8 cellular contexts compared by ENCODE assay signal in genomic region chr7:55570218-55570873, GRCh38. TPM values are rescaled to one million over a fixed set of nuclear protein-coding genes. Genes with fewer than 3 reads are reported as not detected.
DNase-seq lines count a peak whose midpoint lies in the region; ATAC-seq and TF ChIP-seq lines count a peak whose summit lies in the region.

No MANE protein-coding gene starts in this region.

- H3K36me3 ChIP-seq in KMS-11 (ENCODE audit: insufficient read depth) (no peaks in the 10 kb centered on the region), left lung (no peaks in the 10 kb centered on the region)
- H3K36me3 ChIP-seq in effector memory CD4-positive, alpha-beta T cell (ENCODE audit: control insufficient read depth, insufficient read depth, low read length): no peaks in the 10 kb centered on the region

- H3K9me3 ChIP-seq in effector memory CD4-positive, alpha-beta T cell (ENCODE audit: control insufficient read depth, low read length): no peaks in the 10 kb centered on the region
- H3K9me3 ChIP-seq in left lung: no peaks in the 10 kb centered on the region

- H3K79me2 ChIP-seq in KMS-11 (ENCODE audit: insufficient read depth, low read depth): peaks cover 73% of the 10 kb centered on the region

- H3K9ac ChIP-seq in KMS-11: peak overlapping the region; percentile 83

- ATAC-seq in GM21423 (IDR thresholded peaks at IDR 0.05; ENCODE audit: unreplicated experiment): peak; percentile 27
- ATAC-seq in stimulated activated naive CD8-positive, alpha-beta T cell treated with anti-CD3 and anti-CD28 coated beads, Interleukin-15, Interleukin-2, amounts not matched to agents 100 U/mL and 50 U/mL, for 24 hours: peak; percentile 41
- no peak for ATAC-seq in left lung

- no peak overlapping the region for H3K4me3 ChIP-seq in KMS-11 (IDR thresholded peaks at IDR 0.05; ENCODE audit: insufficient read depth, low read depth, low read length)
- H3K4me3 ChIP-seq in effector memory CD4-positive, alpha-beta T cell (ENCODE audit: insufficient read depth, low read depth, low read length, poor library complexity, severe bottlenecking): peak overlapping the region; percentile 97
- peak overlapping the region in 1 of 2 donors; percentile 96 for H3K4me3 ChIP-seq in left lung

- peak; percentile 80 for DNase-seq in GM10266 (ENCODE audit: extremely low spot score)
- no peak for DNase-seq in effector memory CD4-positive, alpha-beta T cell
- DNase-seq in stimulated activated naive CD8-positive, alpha-beta T cell treated with anti-CD3 and anti-CD28 coated beads, Interleukin-15, Interleukin-2, amounts not matched to agents 100 U/mL and 50 U/mL, for 24 hours: no peak
- no peak for DNase-seq in inferior parietal cortex (ENCODE audit: extremely low spot score)
- DNase-seq in left lung: no peak
- no peak for DNase-seq in NK-92 treated with Interleukin-12 subunit alpha and Interleukin-12 subunit beta, amount 100 ng/mL, for 24 hours (lab: John Stamatoyannopoulos, UW)

- peaks cover 9% of the 10 kb centered on the region for H4K20me1 ChIP-seq in KMS-11 (ENCODE audit: insufficient read depth)

- H3K27ac ChIP-seq in KMS-11 (peak overlapping the region; percentile 68), left lung (peak overlapping the region in 1 of 2 donors; percentile 95)
- H3K27ac ChIP-seq in effector memory CD4-positive, alpha-beta T cell (ENCODE audit: insufficient read depth, low read length, poor library complexity, severe bottlenecking): peak overlapping the region; percentile 84

- intact Hi-C loops in left lung (cut with DNase I): no loop called here

- peak overlapping the region; percentile 98 for H3K4me2 ChIP-seq in KMS-11

- H2AFZ ChIP-seq in KMS-11 (ENCODE audit: low read depth): no peak overlapping the region

- H3K27me3 ChIP-seq in KMS-11 (ENCODE audit: insufficient read depth, low read depth) (no peaks in the 10 kb centered on the region), left lung (no peaks in the 10 kb centered on the region)
- H3K27me3 ChIP-seq in effector memory CD4-positive, alpha-beta T cell (replicated peaks; ENCODE audit: control insufficient read depth, insufficient read depth, low read length, poor library complexity, severe bottlenecking): no peaks in the 10 kb centered on the region

- H3K4me1 ChIP-seq in KMS-11 (ENCODE audit: low read depth, poor library complexity, severe bottlenecking): peaks cover 78% of the 10 kb centered on the region
- peaks cover 54% of the 10 kb centered on the region for H3K4me1 ChIP-seq in effector memory CD4-positive, alpha-beta T cell (ENCODE audit: control insufficient read depth, insufficient read depth, low read length, poor library complexity, severe bottlenecking)
- peaks cover 0 to 64% of the 10 kb centered on the region in 2 donors for H3K4me1 ChIP-seq in left lung

- TF ChIP-seq CTCF in GM10266 (IDR thresholded peaks at IDR 0.05; ENCODE audit: control insufficient read depth, insufficient read depth, low read depth, missing control alignments) (no peak), KMS-11 (conservative IDR thresholded peaks at IDR 0.05; ENCODE audit: low read depth, low read length) (no peak), left lung (IDR thresholded peaks at IDR 0.05) (no peak)

RNA-seq across cellular contexts. Expression of gene VOPP1, which starts 2.0 kb away (rescaled TPM):
- total RNA-seq in left lung: 10 to 100 TPM; 49.3 to 68.5 TPM
